Comparison of ENCODE assay signal across 13 cellular contexts in the genomic region with DNA sequence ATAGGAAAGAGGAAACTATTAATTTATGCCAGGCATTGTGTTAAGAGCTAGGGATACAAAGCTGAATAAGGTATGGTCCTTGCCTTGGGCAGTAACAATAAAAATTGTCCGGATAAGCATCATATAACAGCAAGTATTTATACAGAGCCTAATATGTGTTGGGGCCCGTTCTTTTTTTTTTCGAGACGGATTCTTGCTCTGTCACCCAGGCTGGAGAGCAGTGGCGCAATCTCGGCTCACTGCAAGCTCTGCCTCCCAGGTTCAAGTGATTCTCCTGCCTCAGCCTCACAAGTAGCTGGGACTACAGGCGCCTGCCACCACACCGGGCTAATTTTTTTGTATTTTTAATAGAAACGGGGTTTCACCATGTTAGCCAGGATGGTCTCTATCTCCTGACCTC. TPM values are rescaled to one million over a fixed set of nuclear protein-coding genes. Genes with fewer than 3 reads are reported as not detected.
"Had no signal": no experiment of that assay in that cellular context is flagged by ENCODE, and none has a peak within 500 bp of the region (broad histone marks: within the 10 kb centered on the region; RNA-seq: fewer than 3 reads in every experiment).

No MANE protein-coding gene starts in this region.

RNA-seq across cellular contexts. Expression of a gene that starts 22.2 kb away (rescaled TPM):
- total RNA-seq: activated B cell treated with CpG ODN at 0.5 μM for 24 hours; activated CD4-positive, alpha-beta memory T cell treated with anti-CD3 and anti-CD28 coated beads for 36 hours; activated CD4-positive, alpha-beta memory T cell treated with anti-CD3 and anti-CD28 coated beads, Interleukin-2, amount 10 ng/mL, durations not matched to agents 7 days and 5 days; activated CD4-positive, alpha-beta T cell treated with anti-CD3 and anti-CD28 coated beads for 36 hours; activated CD4-positive, alpha-beta T cell treated with anti-CD3 and anti-CD28 coated beads, Interleukin-2, amount 10 ng/mL, durations not matched to agents 24 days and 14 days; activated CD4-positive, alpha-beta T cell treated with anti-CD3 and anti-CD28 coated beads, Interleukin-2, amount 10 ng/mL, durations not matched to agents 7 days and 5 days; activated CD8-positive, alpha-beta memory T cell treated with anti-CD3 and anti-CD28 coated beads for 36 hours; activated CD8-positive, alpha-beta memory T cell treated with anti-CD3 and anti-CD28 coated beads, Interleukin-2, amount 10 ng/mL, durations not matched to agents 7 days and 5 days; activated CD8-positive, alpha-beta T cell treated with anti-CD3 and anti-CD28 coated beads for 36 hours; activated CD8-positive, alpha-beta T cell treated with anti-CD3 and anti-CD28 coated beads, Interleukin-2, amount 10 ng/mL, durations not matched to agents 7 days and 5 days; T-helper 1 cell treated with Interleukin-12 subunit alpha and Interleukin-12 subunit beta and Interleukin-4 antibody, amounts not matched to agents 30 ng/mL and 1 ng/mL, for 36 hours; T-helper 17 cell; T-helper 2 cell treated with Interferon-gamma antibody and Interleukin-4, amounts not matched to agents 100 ng/mL and 5 ng/mL, for 36 hours had no signal
